In the genomic region with DNA sequence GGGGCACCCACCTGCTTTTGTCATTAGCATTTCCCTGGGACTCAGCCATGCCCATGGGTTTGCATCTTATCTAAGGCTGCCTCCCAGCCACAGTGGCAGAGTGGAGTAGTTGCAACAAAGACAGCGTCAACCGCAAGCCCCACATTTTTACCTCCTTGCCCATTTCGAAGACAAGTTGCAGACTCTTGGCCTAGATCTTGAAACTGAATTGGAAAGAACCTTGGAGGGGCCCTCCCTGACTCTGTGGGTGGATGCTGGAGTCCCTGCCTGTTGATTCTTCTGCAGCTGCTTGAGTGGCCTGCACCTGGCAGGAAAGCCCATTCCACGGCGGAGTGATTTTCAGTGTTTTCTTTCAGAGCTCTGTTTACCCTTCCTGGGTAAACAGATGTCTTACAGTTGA, we compare ENCODE assay signal across 15 cellular contexts.
DNase-seq lines count a peak whose midpoint lies in the region; ATAC-seq and TF ChIP-seq lines count a peak whose summit lies in the region.
"Had no signal": no experiment of that assay in that cellular context is flagged by ENCODE, and none has a peak within 500 bp of the region (broad histone marks: within the 10 kb centered on the region; RNA-seq: fewer than 3 reads in every experiment).

No MANE protein-coding gene starts in this region.

- no peak overlapping the region for H3K4me3 ChIP-seq in mammary epithelial cell (replicated peaks in 1 of 3; ENCODE audit: insufficient read depth in 1 of 3, low read depth in 2 of 3, low read length in 3 of 3)
- H3K4me3 ChIP-seq: body of pancreas, gastroesophageal sphincter had no signal

- dilution Hi-C loops in mammary epithelial cell (cut with HindIII; ENCODE audit: low sequenced_read_pairs): no loop called here

- peaks cover 4% of the 10 kb centered on the region for H3K4me1 Mint-ChIP-seq in memory B cell

- peaks cover 16% of the 10 kb centered on the region for H3K9me3 ChIP-seq in mammary epithelial cell (replicated peaks; ENCODE audit: insufficient read depth, low read length)
- H3K9me3 ChIP-seq: body of pancreas had no signal

- H3K4me2 ChIP-seq in mammary epithelial cell (ENCODE audit: insufficient read depth, low read depth, low read length): no peak overlapping the region

- H3K36me3 Mint-ChIP-seq in memory B cell: peaks cover 5% of the 10 kb centered on the region
- H3K36me3 Mint-ChIP-seq: type B pancreatic cell had no signal

- peak; percentile 80 for ATAC-seq in GM21360 (IDR thresholded peaks at IDR 0.05; ENCODE audit: unreplicated experiment)
- ATAC-seq in HG03432 (IDR thresholded peaks at IDR 0.05; ENCODE audit: unreplicated experiment): peak; percentile 63
- peak; percentile 24 for ATAC-seq in memory B cell (ENCODE audit: low read depth)
- no peak for ATAC-seq in left ventricle myocardium superior
- ATAC-seq: activated T-cell treated with anti-CD3 and anti-CD28 coated beads, Interleukin-2, amount 50 U/mL, for 4 hours; body of pancreas; gastroesophageal sphincter; Right ventricle myocardium inferior had no signal

- H3K79me2 ChIP-seq in mammary epithelial cell (ENCODE audit: insufficient read depth, low read length): no peaks in the 10 kb centered on the region

- H4K20me1 ChIP-seq in mammary epithelial cell (ENCODE audit: insufficient read depth, low read length): no peaks in the 10 kb centered on the region

- DNase-seq in NCI-H1105 treated with DMSO at 0.1 percent for 48 hours (lab: John Stamatoyannopoulos, UW) (peak; percentile 4), NCI-H1105 (lab: John Stamatoyannopoulos, UW) (no peak), memory B cell (ENCODE audit: low spot score in 2 of 2) (no peak), mammary epithelial cell (no peak), NCI-H510A treated with DMSO at 0.1 percent for 48 hours (lab: John Stamatoyannopoulos, UW) (no peak), left ventricle myocardium superior (no peak)
- DNase-seq: 8988T; activated T-cell treated with anti-CD3 and anti-CD28 coated beads, Interleukin-2, amount 50 U/mL, for 4 hours; body of pancreas; KG1 had no signal

- intact Hi-C loops in mammary epithelial cell (cut with micrococcal nuclease): no loop called here
- intact Hi-C loops in left ventricle myocardium superior (cut with micrococcal nuclease): no loop called here

- no peaks in the 10 kb centered on the region for H3K27me3 ChIP-seq in mammary epithelial cell (ENCODE audit: insufficient read depth, low read length)
- H3K27me3 ChIP-seq: body of pancreas had no signal

- peaks cover 9% of the 10 kb centered on the region for H3K27me3 Mint-ChIP-seq in memory B cell

- peaks cover 7% of the 10 kb centered on the region for H3K9me3 Mint-ChIP-seq in memory B cell

- no peaks in the 10 kb centered on the region for H3K4me1 ChIP-seq in mammary epithelial cell (ENCODE audit: insufficient read depth, low read length)
- H3K4me1 ChIP-seq: body of pancreas, gastroesophageal sphincter had no signal

- CTCF ChIA-PET in mammary epithelial cell (lab: Charles Lee; ENCODE audit: low non-redundant PET): no interaction called here

- 76% methylated on average over 5 of the region's 5 CpGs for WGBS in mammary epithelial cell (ENCODE audit: low coverage, missing lambda C conversion rate)

- no peak for TF ChIP-seq CTCF in mammary epithelial cell (conservative IDR thresholded peaks at IDR 0.05 in 1 of 2, IDR thresholded peaks at IDR 0.05 in 1 of 2; ENCODE audit: extremely low read depth in 1 of 2, insufficient read depth in 1 of 2, low read depth in 1 of 2, low read length in 2 of 2)

- in situ Hi-C loops in mammary epithelial cell (cut with MboI; ENCODE audit: low sequenced_read_pairs in 2 of 2): no loop called here

- no peak overlapping the region for H2AFZ ChIP-seq in mammary epithelial cell (ENCODE audit: low read depth, low read length)

- H3K9ac ChIP-seq in mammary epithelial cell (ENCODE audit: insufficient read depth, low read length): no peak overlapping the region

- H3K36me3 ChIP-seq in mammary epithelial cell (ENCODE audit: insufficient read depth, low read length): no peaks in the 10 kb centered on the region
- H3K36me3 ChIP-seq: gastroesophageal sphincter had no signal

- H3K27ac Mint-ChIP-seq in memory B cell: no peak overlapping the region
- H3K27ac Mint-ChIP-seq: type B pancreatic cell had no signal

- H3K4me3 Mint-ChIP-seq in memory B cell: no peak overlapping the region
- H3K4me3 Mint-ChIP-seq: activated T-cell treated with anti-CD3 and anti-CD28 coated beads, Interleukin-2, amount 50 U/mL, for 4 hours; type B pancreatic cell had no signal

- no peak overlapping the region for H3K27ac ChIP-seq in mammary epithelial cell (ENCODE audit: insufficient read depth, low read depth, low read length)
- H3K27ac ChIP-seq: body of pancreas, gastroesophageal sphincter had no signal

- BruUV-seq in mammary epithelial cell (replicated peaks; lab: Mats Ljungman, UMichigan): no TSS peak
